8 cellular contexts compared by ENCODE assay signal in the genomic region with DNA sequence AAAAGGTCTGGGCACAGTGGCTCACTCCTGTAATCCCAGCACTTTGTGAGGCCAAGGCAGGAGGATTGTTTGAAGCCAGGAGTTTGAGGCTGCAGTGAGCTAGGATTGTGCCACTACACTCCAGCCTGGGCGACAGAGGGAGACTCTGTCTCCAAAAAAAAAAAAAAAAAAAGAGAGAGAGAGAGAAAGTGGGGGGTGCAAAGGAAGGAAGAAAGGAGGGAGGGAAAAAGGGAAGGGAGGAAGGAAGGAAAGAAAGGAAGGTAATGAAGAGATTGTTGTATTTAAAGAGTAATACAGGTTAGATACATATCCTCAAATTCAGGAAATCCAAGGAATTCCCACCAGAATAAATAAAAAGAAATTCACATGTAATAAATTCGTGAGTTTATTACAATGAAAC.
"Had no signal": no experiment of that assay in that cellular context is flagged by ENCODE, and none has a peak within 500 bp of the region (broad histone marks: within the 10 kb centered on the region; RNA-seq: fewer than 3 reads in every experiment).

No MANE protein-coding gene starts in this region.

- H3K4me3 ChIP-seq: GM12878 had no signal

- DNase-seq: GDM1, GF-D8 had no signal

- ATAC-seq: GM12878 had no signal

- FAIRE-seq: G401.6, GM12878, GM12891, GM12892, GM18507, GM19239 had no signal
